ENCODE assay signal across 8 cellular contexts in genomic region chr3:148727242-148727641, GRCh38. TPM values are rescaled to one million over a fixed set of nuclear protein-coding genes. Genes with fewer than 3 reads are reported as not detected.
DNase-seq lines count a peak whose midpoint lies in the region; ATAC-seq and TF ChIP-seq lines count a peak whose summit lies in the region.

No MANE protein-coding gene starts in this region.

- ATAC-seq in GM21515 (IDR thresholded peaks at IDR 0.05; ENCODE audit: unreplicated experiment), result peak; percentile 78
- ATAC-seq in natural killer cell treated with Interleukin-12 subunit alpha and Interleukin-12 subunit beta and Interleukin-15 and Interleukin-18, amount 100 ng/mL, for 72 hours, result peak; percentile 60 to 69

- H3K9me3 Mint-ChIP-seq in natural killer cell treated with Interleukin-12 subunit alpha and Interleukin-12 subunit beta and Interleukin-15 and Interleukin-18, amount 100 ng/mL, for 72 hours, result no peaks in the 10 kb centered on the region

- H3K36me3 Mint-ChIP-seq in natural killer cell treated with Interleukin-12 subunit alpha and Interleukin-12 subunit beta and Interleukin-15 and Interleukin-18, amount 100 ng/mL, for 72 hours, result no peaks in the 10 kb centered on the region

- H3K27me3 ChIP-seq in colonic mucosa, result no peaks in the 10 kb centered on the region

- no peak overlapping the region for H3K9ac ChIP-seq in colonic mucosa (ENCODE audit: low read depth in 2 of 2, low read length in 2 of 2)

- H3K9me3 ChIP-seq in colonic mucosa, result no peaks in the 10 kb centered on the region

- no peak overlapping the region for H3K4me3 ChIP-seq in colonic mucosa

- DNase-seq in GM03348 (ENCODE audit: low spot score) (peak; percentile 34), HPDE6-E6E7 (ENCODE audit: extremely low spot score) (peak; percentile 44), NOMO-1 treated with dmso at 0.1 percent for 144 hours (lab: John Stamatoyannopoulos, UW; ENCODE audit: unreplicated experiment) (peak; percentile 44), colonic mucosa (peak; percentile 23), DMS79 treated with DMSO at 0.1 percent for 48 hours (lab: John Stamatoyannopoulos, UW) (no peak), cortex of kidney (lab: John Stamatoyannopoulos, UW) (no peak)
- DNase-seq in natural killer cell treated with Interleukin-12 subunit alpha and Interleukin-12 subunit beta and Interleukin-15 and Interleukin-18, amount 100 ng/mL, for 72 hours (ENCODE audit: low spot score), result no peak

- no peak overlapping the region for H3K27ac Mint-ChIP-seq in natural killer cell treated with Interleukin-12 subunit alpha and Interleukin-12 subunit beta and Interleukin-15 and Interleukin-18, amount 100 ng/mL, for 72 hours

- no peak overlapping the region for H3K4me3 Mint-ChIP-seq in natural killer cell treated with Interleukin-12 subunit alpha and Interleukin-12 subunit beta and Interleukin-15 and Interleukin-18, amount 100 ng/mL, for 72 hours

- no peak for TF ChIP-seq CTCF in colonic mucosa (IDR thresholded peaks at IDR 0.05)

- H3K4me1 ChIP-seq in colonic mucosa, result no peaks in the 10 kb centered on the region

- H3K27ac ChIP-seq in colonic mucosa, result no peak overlapping the region

- no peaks in the 10 kb centered on the region for H3K36me3 ChIP-seq in colonic mucosa

- H3K4me1 Mint-ChIP-seq in natural killer cell treated with Interleukin-12 subunit alpha and Interleukin-12 subunit beta and Interleukin-15 and Interleukin-18, amount 100 ng/mL, for 72 hours (ENCODE audit: low read depth in 2 of 2), result peaks cover 4 to 5% of the 10 kb centered on the region in 2 donors

- intact Hi-C loops in colonic mucosa (cut with DNase I), result loop anchor here (5.0 kb wide), 1 partner anchor 215 kb away; no protein-coding TSS in a partner anchor

- no peaks in the 10 kb centered on the region for H3K27me3 Mint-ChIP-seq in natural killer cell treated with Interleukin-12 subunit alpha and Interleukin-12 subunit beta and Interleukin-15 and Interleukin-18, amount 100 ng/mL, for 72 hours

RNA-seq across cellular contexts. Expression of gene AGTR1, which starts 29.5 kb away (rescaled TPM):
- 1 to 10 TPM in 1 of 2 donors, under 1 TPM in 1; 0.47 to 2.4 TPM for total RNA-seq in colonic mucosa
- not detected for total RNA-seq in natural killer cell treated with Interleukin-12 subunit alpha and Interleukin-12 subunit beta and Interleukin-15 and Interleukin-18, amount 100 ng/mL, for 72 hours

Comparison
In these comparisons a context has a peak if more than half of its experiments do, and no peak if none do; other contexts are left out.
1. DNase-seq: peak in GM03348 (single experiment), HPDE6-E6E7 (single experiment), NOMO-1 treated with dmso at 0.1 percent for 144 hours (single experiment) and colonic mucosa (single experiment); none in natural killer cell treated with Interleukin-12 subunit alpha and Interleukin-12 subunit beta and Interleukin-15 and Interleukin-18, amount 100 ng/mL, for 72 hours (single experiment), DMS79 treated with DMSO at 0.1 percent for 48 hours (single experiment) and cortex of kidney (single experiment).